Comparison of ENCODE assay signal across 2 cellular contexts in the genomic region with DNA sequence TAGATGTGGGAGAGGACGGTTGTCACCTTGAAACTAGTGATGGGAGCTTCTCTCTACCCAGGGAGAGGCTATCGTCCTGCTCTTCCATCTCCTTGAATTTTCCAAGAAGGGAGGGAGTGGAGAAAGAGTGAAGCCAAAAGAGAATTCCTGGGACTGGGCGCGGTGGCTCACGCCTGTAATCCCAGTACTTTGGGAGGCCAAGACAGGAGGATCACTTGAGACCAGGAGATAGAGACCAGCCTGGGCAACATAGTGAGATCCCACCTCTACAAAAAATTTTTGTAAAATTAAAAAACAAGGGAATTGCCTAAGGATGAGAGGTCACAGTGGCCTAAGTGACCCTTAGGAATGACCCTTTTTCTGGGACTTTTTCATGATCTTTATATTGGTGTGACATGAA.
A peak's percentile ranks its signal among the peaks of the same experiment; 100 is the strongest.
TF ChIP-seq lines count a peak whose summit lies in the region.

No MANE protein-coding gene starts in this region.

TF ChIP-seq in HepG2, 621 proteins besides CTCF, POLR2A, EP300 and RAD21:
- TF ChIP-seq ZNF121 (CRISPR knock-in tag; IDR thresholded peaks at IDR 0.05) (peak; percentile 60; the same call in 1 of the 2 replicates), ZNF30 (CRISPR knock-in tag; IDR thresholded peaks at IDR 0.05) (no peak)

TF ChIP-seq in K562, 482 proteins besides CTCF, POLR2A, EP300 and RAD21:
- TF ChIP-seq ZNF121 (CRISPR knock-in tag; conservative IDR thresholded peaks at IDR 0.05), result peak; percentile 74
- TF ChIP-seq PHB (CRISPR knock-in tag; IDR thresholded peaks at IDR 0.05), result no peak
